Comparison of ENCODE assay signal across 2 cellular contexts in genomic region chrX:63744850-63745249, GRCh38.
TF ChIP-seq lines count a peak whose summit lies in the region.

No MANE protein-coding gene starts in this region.

TF ChIP-seq in SK-N-SH, 30 proteins besides CTCF, POLR2A, EP300 and RAD21 (continued from another document):
- TF ChIP-seq ZBTB33 (IDR thresholded peaks at IDR 0.05; ENCODE audit: borderline replicate concordance, low read depth) (no peak), PBX3 (IDR thresholded peaks at IDR 0.05) (no peak), MXI1 (IDR thresholded peaks at IDR 0.05; ENCODE audit: low read depth, low read length) (no peak), TCF12 (IDR thresholded peaks at IDR 0.05) (no peak), RCOR1 (IDR thresholded peaks at IDR 0.05; ENCODE audit: low read length) (no peak), FOXM1 (IDR thresholded peaks at IDR 0.05; ENCODE audit: low read depth) (no peak), RXRA (IDR thresholded peaks at IDR 0.05; ENCODE audit: borderline replicate concordance, low read depth) (no peak), FOSL2 (IDR thresholded peaks at IDR 0.05; ENCODE audit: borderline replicate concordance, low read depth) (no peak), SMC3 (IDR thresholded peaks at IDR 0.05; ENCODE audit: low read depth, low read length) (no peak)

TF ChIP-seq in SK-N-SH treated with all-trans-retinoic acid at 6 μM for 48 hours, 23 proteins besides CTCF, POLR2A, EP300 and RAD21 (continued from another document):
- TF ChIP-seq CREB5 (CRISPR knock-in tag; IDR thresholded peaks at IDR 0.05; ENCODE audit: low read depth) (no peak), ESRRG (CRISPR knock-in tag; IDR thresholded peaks at IDR 0.05) (no peak), ZFP3 (CRISPR knock-in tag; IDR thresholded peaks at IDR 0.05) (no peak), TOX (CRISPR knock-in tag; IDR thresholded peaks at IDR 0.05; ENCODE audit: borderline replicate concordance) (no peak)
